Comparison of ENCODE assay signal across 20 cellular contexts in the genomic region with DNA sequence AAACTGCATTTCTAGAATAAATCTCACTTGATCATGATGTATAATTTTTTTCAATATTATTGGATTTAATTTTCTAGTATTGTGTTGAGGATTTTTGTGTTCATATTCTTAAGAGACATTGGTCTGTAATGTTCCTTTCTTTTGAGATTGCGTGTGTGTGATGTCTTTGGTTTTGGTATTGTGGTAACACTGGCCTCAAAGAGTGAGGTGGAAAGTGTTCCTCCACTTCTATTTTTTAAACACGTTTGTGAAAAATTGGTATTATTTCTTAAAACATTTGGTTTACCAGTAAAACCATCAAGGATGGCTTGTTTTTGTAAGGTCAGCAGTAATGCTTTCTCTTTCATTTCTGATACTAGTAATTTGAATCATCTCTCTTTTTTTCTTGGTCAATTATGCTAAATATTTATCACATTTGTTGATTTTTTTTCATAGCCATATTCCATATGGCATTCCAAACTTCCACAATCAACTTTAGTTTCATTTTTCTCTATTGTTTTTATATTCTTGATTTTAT.
"Had no signal": no experiment of that assay in that cellular context is flagged by ENCODE, and none has a peak within 500 bp of the region (broad histone marks: within the 10 kb centered on the region; RNA-seq: fewer than 3 reads in every experiment).

No MANE protein-coding gene starts in this region.

- H3K4me3 ChIP-seq: lower lobe of right lung, sigmoid colon, tibial artery had no signal

- H3K36me3 Mint-ChIP-seq: activated naive CD4-positive, alpha-beta T cell treated with anti-CD3 and anti-CD28 coated beads, Interleukin-2, amount 50 U/mL, for 24 hours; naive thymus-derived CD8-positive, alpha-beta T cell; stimulated activated naive B cell treated with anti-CD40 and anti-IgM and Interleukin-4, amounts not matched to agents 10 μg/mL and 1 μg/mL and 100 μg/mL, for 72 hours; WTC11 had no signal

- H3K27ac Mint-ChIP-seq: activated naive CD4-positive, alpha-beta T cell treated with anti-CD3 and anti-CD28 coated beads, Interleukin-2, amount 50 U/mL, for 24 hours; activated T-helper 17 cell treated with anti-CD3 and anti-CD28 coated beads, Interleukin-2, amount 50 U/mL, for 72 hours; naive thymus-derived CD8-positive, alpha-beta T cell; stimulated activated naive B cell treated with anti-CD40 and anti-IgM and Interleukin-4, amounts not matched to agents 10 μg/mL and 1 μg/mL and 100 μg/mL, for 72 hours; WTC11 had no signal

- H3K36me3 ChIP-seq: lower lobe of right lung, sigmoid colon, tibial artery had no signal

- H3K9ac ChIP-seq: parathyroid adenoma had no signal

- FAIRE-seq: bronchial epithelial cell, endometrium had no signal

- ATAC-seq: activated T-helper 17 cell treated with anti-CD3 and anti-CD28 coated beads, Interleukin-2, amount 50 U/mL, for 72 hours; lower lobe of right lung; naive thymus-derived CD8-positive, alpha-beta T cell; stimulated activated naive B cell treated with anti-CD40 and anti-IgM and Interleukin-4, amounts not matched to agents 10 μg/mL and 1 μg/mL and 100 μg/mL, for 72 hours; WTC11 had no signal

- H3K27ac ChIP-seq: lower lobe of right lung, parathyroid adenoma, sigmoid colon, tibial artery had no signal

- DNase-seq: activated CD4-positive, alpha-beta T cell treated with anti-CD3 and anti-CD28 coated beads for 4 hours; activated CD8-positive, alpha-beta memory T cell treated with anti-CD3 and anti-CD28 coated beads for 24 hours; cerebellar nuclear complex; cortex of kidney; erythroblast; foreskin melanocyte; glutamatergic neuron; hippocampal formation; islet precursor cell; lower lobe of right lung; sigmoid colon; stimulated activated naive B cell treated with anti-CD40 and anti-IgM and Interleukin-4, amounts not matched to agents 10 μg/mL and 1 μg/mL and 100 μg/mL, for 72 hours; tibial artery had no signal

- H3K9me3 Mint-ChIP-seq: WTC11 had no signal

- H3K4me1 Mint-ChIP-seq: activated naive CD4-positive, alpha-beta T cell treated with anti-CD3 and anti-CD28 coated beads, Interleukin-2, amount 50 U/mL, for 24 hours; activated T-helper 17 cell treated with anti-CD3 and anti-CD28 coated beads, Interleukin-2, amount 50 U/mL, for 72 hours; naive thymus-derived CD8-positive, alpha-beta T cell; stimulated activated naive B cell treated with anti-CD40 and anti-IgM and Interleukin-4, amounts not matched to agents 10 μg/mL and 1 μg/mL and 100 μg/mL, for 72 hours had no signal

- H3K4me1 ChIP-seq: lower lobe of right lung, parathyroid adenoma, sigmoid colon, tibial artery had no signal

- H3K9me3 ChIP-seq: lower lobe of right lung, sigmoid colon, tibial artery had no signal

- H3K4me3 Mint-ChIP-seq: activated naive CD4-positive, alpha-beta T cell treated with anti-CD3 and anti-CD28 coated beads, Interleukin-2, amount 50 U/mL, for 24 hours; activated T-helper 17 cell treated with anti-CD3 and anti-CD28 coated beads, Interleukin-2, amount 50 U/mL, for 72 hours; naive thymus-derived CD8-positive, alpha-beta T cell; stimulated activated naive B cell treated with anti-CD40 and anti-IgM and Interleukin-4, amounts not matched to agents 10 μg/mL and 1 μg/mL and 100 μg/mL, for 72 hours; WTC11 had no signal

- H3K27me3 Mint-ChIP-seq: activated naive CD4-positive, alpha-beta T cell treated with anti-CD3 and anti-CD28 coated beads, Interleukin-2, amount 50 U/mL, for 24 hours; activated T-helper 17 cell treated with anti-CD3 and anti-CD28 coated beads, Interleukin-2, amount 50 U/mL, for 72 hours; naive thymus-derived CD8-positive, alpha-beta T cell; stimulated activated naive B cell treated with anti-CD40 and anti-IgM and Interleukin-4, amounts not matched to agents 10 μg/mL and 1 μg/mL and 100 μg/mL, for 72 hours had no signal
